8 cellular contexts compared by ENCODE assay signal in the genomic region with DNA sequence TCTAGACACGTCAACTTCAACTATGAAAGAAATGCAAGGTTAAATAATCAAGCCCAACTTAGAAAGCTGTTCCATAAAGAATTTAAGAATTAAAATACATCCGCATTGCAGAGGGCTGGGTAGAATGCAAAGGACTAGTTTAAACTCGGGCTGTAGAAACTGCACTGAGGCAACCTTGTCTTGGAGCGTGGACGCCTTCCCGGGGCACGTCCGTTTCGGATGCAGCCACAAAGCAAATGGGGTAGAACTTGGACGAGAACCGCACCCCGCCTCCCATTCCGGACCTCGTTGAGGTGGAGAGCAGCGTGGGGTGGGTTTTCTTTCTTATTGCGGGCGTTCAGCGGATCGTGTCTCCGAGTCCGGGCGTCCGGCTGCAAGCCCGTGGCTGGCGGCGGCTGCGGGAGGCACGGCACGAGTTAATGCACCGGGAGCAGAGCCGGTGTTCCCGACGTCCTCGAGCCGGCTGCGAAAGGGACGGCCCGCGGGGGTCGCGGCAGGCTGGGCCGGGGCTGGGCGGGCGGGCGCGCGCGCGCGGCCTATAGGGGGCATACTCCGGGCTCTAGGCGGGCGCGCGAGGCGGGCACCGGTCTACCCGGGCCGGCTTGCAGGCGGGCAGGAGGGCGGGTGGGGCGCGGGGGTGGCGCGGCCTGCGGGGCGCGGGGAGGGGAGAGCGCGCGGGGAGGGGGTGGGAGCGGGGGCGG.
DNase-seq lines count a peak whose midpoint lies in the region; ATAC-seq and TF ChIP-seq lines count a peak whose summit lies in the region.

No MANE protein-coding gene starts in this region.

- DNase-seq in Kasumi-1 (lab: John Stamatoyannopoulos, UW) (peak; percentile 31 to 51), cerebellar cortex (ENCODE audit: low spot score) (peak; percentile 61), left kidney (ENCODE audit: low read depth, low spot score) (peak; percentile 83), epidermal melanocyte (ENCODE audit: insufficient read length, low spot score) (no peak)
- peak; percentile 35 to 69 (median 52) for DNase-seq in activated CD4-positive, CD25-positive, alpha-beta regulatory T cell (lab: John Stamatoyannopoulos, UW)
- DNase-seq in stimulated activated CD4-positive, alpha-beta T cell treated with anti-CD3 and anti-CD28 coated beads, Interleukin-1b, Interleukin-23, amount 100 ng/mL, for 4 hours (ENCODE audit: low read depth in 2 of 2) = peak; percentile 47 to 56

- peak; percentile 56 for TF ChIP-seq CTCF in C4-2B (conservative IDR thresholded peaks at IDR 0.05)

- ATAC-seq in GM19463 (IDR thresholded peaks at IDR 0.05; ENCODE audit: unreplicated experiment) = peak; percentile 13

- H3K27ac ChIP-seq in C4-2B = peak overlapping the region; percentile 80
